Comparison of ENCODE assay signal across 1 cellular context in genomic region chr18:48914581-48915251, GRCh38.
TF ChIP-seq lines count a peak whose summit lies in the region.

No MANE protein-coding gene starts in this region.

TF ChIP-seq in K562, 482 proteins besides CTCF, POLR2A, EP300 and RAD21:
- no peak for TF ChIP-seq ZNF507 (tag; conservative IDR thresholded peaks at IDR 0.05)
- no peak for TF ChIP-seq NUFIP1 (IDR thresholded peaks at IDR 0.05; ENCODE audit: partially characterized antibody)
- TF ChIP-seq KDM4B (IDR thresholded peaks at IDR 0.05; ENCODE audit: borderline replicate concordance in 2 of 2, low read depth in 1 of 2): no peak
- TF ChIP-seq ZNF717 (CRISPR knock-in tag; IDR thresholded peaks at IDR 0.05): no peak
- TF ChIP-seq CREB1 (IDR thresholded peaks at IDR 0.05): no peak
- TF ChIP-seq CREB1 (CRISPR knock-in tag; IDR thresholded peaks at IDR 0.05): no peak
- no peak for TF ChIP-seq RBM17 (IDR thresholded peaks at IDR 0.05; ENCODE audit: borderline replicate concordance, low read depth, low read length)
- TF ChIP-seq, protein P1, sequence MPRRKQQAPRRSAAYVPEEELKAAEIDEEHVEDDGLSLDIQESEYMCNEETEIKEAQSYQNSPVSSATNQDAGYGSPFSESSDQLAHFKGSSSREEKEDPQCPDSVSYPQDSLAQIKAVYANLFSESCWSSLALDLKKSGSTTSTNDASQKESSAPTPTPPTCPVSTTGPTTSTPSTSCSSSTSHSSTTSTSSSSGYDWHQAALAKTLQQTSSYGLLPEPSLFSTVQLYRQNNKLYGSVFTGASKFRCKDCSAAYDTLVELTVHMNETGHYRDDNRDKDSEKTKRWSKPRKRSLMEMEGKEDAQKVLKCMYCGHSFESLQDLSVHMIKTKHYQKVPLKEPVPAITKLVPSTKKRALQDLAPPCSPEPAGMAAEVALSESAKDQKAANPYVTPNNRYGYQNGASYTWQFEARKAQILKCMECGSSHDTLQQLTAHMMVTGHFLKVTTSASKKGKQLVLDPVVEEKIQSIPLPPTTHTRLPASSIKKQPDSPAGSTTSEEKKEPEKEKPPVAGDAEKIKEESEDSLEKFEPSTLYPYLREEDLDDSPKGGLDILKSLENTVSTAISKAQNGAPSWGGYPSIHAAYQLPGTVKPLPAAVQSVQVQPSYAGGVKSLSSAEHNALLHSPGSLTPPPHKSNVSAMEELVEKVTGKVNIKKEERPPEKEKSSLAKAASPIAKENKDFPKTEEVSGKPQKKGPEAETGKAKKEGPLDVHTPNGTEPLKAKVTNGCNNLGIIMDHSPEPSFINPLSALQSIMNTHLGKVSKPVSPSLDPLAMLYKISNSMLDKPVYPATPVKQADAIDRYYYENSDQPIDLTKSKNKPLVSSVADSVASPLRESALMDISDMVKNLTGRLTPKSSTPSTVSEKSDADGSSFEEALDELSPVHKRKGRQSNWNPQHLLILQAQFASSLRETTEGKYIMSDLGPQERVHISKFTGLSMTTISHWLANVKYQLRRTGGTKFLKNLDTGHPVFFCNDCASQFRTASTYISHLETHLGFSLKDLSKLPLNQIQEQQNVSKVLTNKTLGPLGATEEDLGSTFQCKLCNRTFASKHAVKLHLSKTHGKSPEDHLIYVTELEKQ (CRISPR knock-in tag; IDR thresholded peaks at IDR 0.05): no peak
- no peak for TF ChIP-seq ZNF274 (IDR thresholded peaks at IDR 0.05; ENCODE audit: borderline replicate concordance, low read depth, low read length)
- no peak for TF ChIP-seq PHB (CRISPR knock-in tag; IDR thresholded peaks at IDR 0.05)
- TF ChIP-seq MAFG (tag; conservative IDR thresholded peaks at IDR 0.05): peak; percentile 24
- TF ChIP-seq C11orf30 (IDR thresholded peaks at IDR 0.05; ENCODE audit: low read depth): peak; percentile 75
- TF ChIP-seq ZNF316 (IDR thresholded peaks at IDR 0.05): peak; percentile 79
- no peak for TF ChIP-seq XRCC4 (IDR thresholded peaks at IDR 0.05; ENCODE audit: extremely low read depth, insufficient read depth, insufficient read length)
- no peak for TF ChIP-seq SAFB2 (IDR thresholded peaks at IDR 0.05; ENCODE audit: borderline replicate concordance, low read depth, low read length, severe bottlenecking)
- TF ChIP-seq FUS (optimal IDR thresholded peaks at IDR 0.05; ENCODE audit: low read depth, low read length): no peak
- no peak for TF ChIP-seq DLX4 (CRISPR knock-in tag; IDR thresholded peaks at IDR 0.05)
- TF ChIP-seq, protein P2, sequence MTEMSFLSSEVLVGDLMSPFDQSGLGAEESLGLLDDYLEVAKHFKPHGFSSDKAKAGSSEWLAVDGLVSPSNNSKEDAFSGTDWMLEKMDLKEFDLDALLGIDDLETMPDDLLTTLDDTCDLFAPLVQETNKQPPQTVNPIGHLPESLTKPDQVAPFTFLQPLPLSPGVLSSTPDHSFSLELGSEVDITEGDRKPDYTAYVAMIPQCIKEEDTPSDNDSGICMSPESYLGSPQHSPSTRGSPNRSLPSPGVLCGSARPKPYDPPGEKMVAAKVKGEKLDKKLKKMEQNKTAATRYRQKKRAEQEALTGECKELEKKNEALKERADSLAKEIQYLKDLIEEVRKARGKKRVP (CRISPR knock-in tag; IDR thresholded peaks at IDR 0.05): no peak
- TF ChIP-seq RBFOX2 (IDR thresholded peaks at IDR 0.05; ENCODE audit: low read depth, low read length): no peak
- no peak for TF ChIP-seq MTF1 (CRISPR knock-in tag; IDR thresholded peaks at IDR 0.05; ENCODE audit: borderline replicate concordance)
- TF ChIP-seq ZNF165 (CRISPR knock-in tag; IDR thresholded peaks at IDR 0.05; ENCODE audit: borderline replicate concordance): no peak
- no peak for TF ChIP-seq ZNF77 (CRISPR knock-in tag; IDR thresholded peaks at IDR 0.05)
- TF ChIP-seq POLR3G (IDR thresholded peaks at IDR 0.05; ENCODE audit: extremely low read depth, insufficient read length, insufficient replicate concordance): no peak
- TF ChIP-seq ZNF280B (CRISPR knock-in tag; IDR thresholded peaks at IDR 0.05): no peak
- no peak for TF ChIP-seq ILK (tag; IDR thresholded peaks at IDR 0.05; ENCODE audit: borderline replicate concordance, low read depth)
- TF ChIP-seq HOXB6 (CRISPR knock-in tag; IDR thresholded peaks at IDR 0.05; ENCODE audit: borderline replicate concordance): no peak
- 0 out of 2 replicates have a peak, but pooled peaks have one; percentile 8 for TF ChIP-seq MAFF (IDR thresholded peaks at IDR 0.05; ENCODE audit: low read length)
- TF ChIP-seq, protein P3, sequence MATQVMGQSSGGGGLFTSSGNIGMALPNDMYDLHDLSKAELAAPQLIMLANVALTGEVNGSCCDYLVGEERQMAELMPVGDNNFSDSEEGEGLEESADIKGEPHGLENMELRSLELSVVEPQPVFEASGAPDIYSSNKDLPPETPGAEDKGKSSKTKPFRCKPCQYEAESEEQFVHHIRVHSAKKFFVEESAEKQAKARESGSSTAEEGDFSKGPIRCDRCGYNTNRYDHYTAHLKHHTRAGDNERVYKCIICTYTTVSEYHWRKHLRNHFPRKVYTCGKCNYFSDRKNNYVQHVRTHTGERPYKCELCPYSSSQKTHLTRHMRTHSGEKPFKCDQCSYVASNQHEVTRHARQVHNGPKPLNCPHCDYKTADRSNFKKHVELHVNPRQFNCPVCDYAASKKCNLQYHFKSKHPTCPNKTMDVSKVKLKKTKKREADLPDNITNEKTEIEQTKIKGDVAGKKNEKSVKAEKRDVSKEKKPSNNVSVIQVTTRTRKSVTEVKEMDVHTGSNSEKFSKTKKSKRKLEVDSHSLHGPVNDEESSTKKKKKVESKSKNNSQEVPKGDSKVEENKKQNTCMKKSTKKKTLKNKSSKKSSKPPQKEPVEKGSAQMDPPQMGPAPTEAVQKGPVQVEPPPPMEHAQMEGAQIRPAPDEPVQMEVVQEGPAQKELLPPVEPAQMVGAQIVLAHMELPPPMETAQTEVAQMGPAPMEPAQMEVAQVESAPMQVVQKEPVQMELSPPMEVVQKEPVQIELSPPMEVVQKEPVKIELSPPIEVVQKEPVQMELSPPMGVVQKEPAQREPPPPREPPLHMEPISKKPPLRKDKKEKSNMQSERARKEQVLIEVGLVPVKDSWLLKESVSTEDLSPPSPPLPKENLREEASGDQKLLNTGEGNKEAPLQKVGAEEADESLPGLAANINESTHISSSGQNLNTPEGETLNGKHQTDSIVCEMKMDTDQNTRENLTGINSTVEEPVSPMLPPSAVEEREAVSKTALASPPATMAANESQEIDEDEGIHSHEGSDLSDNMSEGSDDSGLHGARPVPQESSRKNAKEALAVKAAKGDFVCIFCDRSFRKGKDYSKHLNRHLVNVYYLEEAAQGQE (CRISPR knock-in tag; IDR thresholded peaks at IDR 0.05; ENCODE audit: low read depth): no peak
- TF ChIP-seq ZNF398 (CRISPR knock-in tag; IDR thresholded peaks at IDR 0.05): no peak
- no peak for TF ChIP-seq SP1 (CRISPR knock-in tag; IDR thresholded peaks at IDR 0.05)
- TF ChIP-seq MAFK (IDR thresholded peaks at IDR 0.05; ENCODE audit: low read length): 0 out of 2 replicates have a peak, but pooled peaks have one; percentile 18
- no peak for TF ChIP-seq ZNF512 (tag; IDR thresholded peaks at IDR 0.05)
- no peak for TF ChIP-seq ZNF655 (CRISPR knock-in tag; IDR thresholded peaks at IDR 0.05)
- no peak for TF ChIP-seq ZNF408 (CRISPR knock-in tag; IDR thresholded peaks at IDR 0.05; ENCODE audit: low read depth)
- no peak for TF ChIP-seq ATF6 (CRISPR knock-in tag; IDR thresholded peaks at IDR 0.05)
- no peak for TF ChIP-seq ZNF830 (CRISPR knock-in tag; IDR thresholded peaks at IDR 0.05)
- no peak for TF ChIP-seq SRSF3 (IDR thresholded peaks at IDR 0.05; ENCODE audit: insufficient read depth, low read length)
- TF ChIP-seq IRF1 (CRISPR knock-in tag; IDR thresholded peaks at IDR 0.05; ENCODE audit: borderline replicate concordance): no peak
- TF ChIP-seq RBBP5 (IDR thresholded peaks at IDR 0.05; ENCODE audit: borderline replicate concordance, insufficient read depth, low read length, poor library complexity, severe bottlenecking): no peak
- TF ChIP-seq ZNF134 (CRISPR knock-in tag; conservative IDR thresholded peaks at IDR 0.05): no peak
TF ChIP-seq in K562: peak in this region for 5.
